1 cellular context compared by ENCODE assay signal in genomic region chr17:75270218-75270965, GRCh38.
TF ChIP-seq lines count a peak whose summit lies in the region.

No MANE protein-coding gene starts in this region.

TF ChIP-seq in HepG2, 621 proteins besides CTCF, POLR2A, EP300 and RAD21 (continues in another document):
- 0 out of 2 replicates have a peak, but pooled peaks have one; percentile 44 for TF ChIP-seq ZNF670 (CRISPR knock-in tag; IDR thresholded peaks at IDR 0.05; ENCODE audit: borderline replicate concordance)
- no peak; the same call in none of the 2 replicates for TF ChIP-seq ZNF280B (CRISPR knock-in tag; IDR thresholded peaks at IDR 0.05; ENCODE audit: borderline replicate concordance)
- no peak; the same call in 1 of the 2 replicates for TF ChIP-seq ZNF850 (CRISPR knock-in tag; conservative IDR thresholded peaks at IDR 0.05)
- TF ChIP-seq ZBTB4 (CRISPR knock-in tag; IDR thresholded peaks at IDR 0.05; ENCODE audit: borderline replicate concordance), result peak; percentile 71; the same call in 1 of the 2 replicates
- TF ChIP-seq ZNF264 (CRISPR knock-in tag; IDR thresholded peaks at IDR 0.05), result no peak
- no peak for TF ChIP-seq RFX5 (IDR thresholded peaks at IDR 0.05; ENCODE audit: low read depth, low read length)
- no peak for TF ChIP-seq ZNF3 (CRISPR knock-in tag; IDR thresholded peaks at IDR 0.05)
- peak; percentile 89 for TF ChIP-seq ZNF777 (CRISPR knock-in tag; IDR thresholded peaks at IDR 0.05)
- TF ChIP-seq ZBTB25 (CRISPR knock-in tag; IDR thresholded peaks at IDR 0.05), result peak; percentile 37
- peak; percentile 46; the same call in 1 of the 2 replicates for TF ChIP-seq ZFP41 (CRISPR knock-in tag; IDR thresholded peaks at IDR 0.05; ENCODE audit: borderline replicate concordance)
- peak; percentile 56 for TF ChIP-seq RBM39 (IDR thresholded peaks at IDR 0.05; ENCODE audit: low read depth, low read length, poor library complexity, severe bottlenecking)
- peak; percentile 64; the same call in 1 of the 2 replicates for TF ChIP-seq ZNF274 (CRISPR knock-in tag; IDR thresholded peaks at IDR 0.05)
- no peak for TF ChIP-seq PLSCR1 (CRISPR knock-in tag; IDR thresholded peaks at IDR 0.05; ENCODE audit: borderline replicate concordance)
- no peak; the same call in 1 of the 2 replicates for TF ChIP-seq ZNF614 (CRISPR knock-in tag; IDR thresholded peaks at IDR 0.05; ENCODE audit: borderline replicate concordance)
- no peak for TF ChIP-seq ZBED4 (CRISPR knock-in tag; IDR thresholded peaks at IDR 0.05; ENCODE audit: borderline replicate concordance)
- TF ChIP-seq AGO2 (optimal IDR thresholded peaks at IDR 0.05; ENCODE audit: low read depth, low read length), result peak; percentile 57
- TF ChIP-seq BCLAF1 (IDR thresholded peaks at IDR 0.05), result no peak
- TF ChIP-seq ZBTB3 (CRISPR knock-in tag; IDR thresholded peaks at IDR 0.05; ENCODE audit: borderline replicate concordance, low read depth), result no peak
- peak; percentile 30; the same call in 1 of the 2 replicates for TF ChIP-seq BCL3 (CRISPR knock-in tag; IDR thresholded peaks at IDR 0.05)
- TF ChIP-seq ZBTB42 (CRISPR knock-in tag; IDR thresholded peaks at IDR 0.05), result 0 out of 2 replicates have a peak, but pooled peaks have one; percentile 55
- no peak for TF ChIP-seq ZNF484 (CRISPR knock-in tag; IDR thresholded peaks at IDR 0.05; ENCODE audit: borderline replicate concordance, low read depth)
- TF ChIP-seq NR3C1 (CRISPR knock-in tag; IDR thresholded peaks at IDR 0.05), result no peak
- TF ChIP-seq KAT8 (CRISPR knock-in tag; IDR thresholded peaks at IDR 0.05), result no peak; the same call in 1 of the 2 replicates
- peak; percentile 76 for TF ChIP-seq ZFP91 (CRISPR knock-in tag; IDR thresholded peaks at IDR 0.05; ENCODE audit: borderline replicate concordance)
- TF ChIP-seq LBX2 (CRISPR knock-in tag; IDR thresholded peaks at IDR 0.05; ENCODE audit: borderline replicate concordance), result no peak
- peak; percentile 90; the same call in 1 of the 2 replicates for TF ChIP-seq ZNF619 (CRISPR knock-in tag; IDR thresholded peaks at IDR 0.05)
- 0 out of 2 replicates have a peak, but pooled peaks have one; percentile 31 for TF ChIP-seq ZNF646 (CRISPR knock-in tag; IDR thresholded peaks at IDR 0.05)
- no peak for TF ChIP-seq IRX3 (CRISPR knock-in tag; IDR thresholded peaks at IDR 0.05; ENCODE audit: borderline replicate concordance, low read depth)
